In genomic region chrX:120101057-120101456, GRCh38 we compare ENCODE assay signal across 5 cellular contexts. TPM values are rescaled to one million over a fixed set of nuclear protein-coding genes. Genes with fewer than 3 reads are reported as not detected.
"Had no signal": no experiment of that assay in that cellular context is flagged by ENCODE, and none has a peak within 500 bp of the region (broad histone marks: within the 10 kb centered on the region; RNA-seq: fewer than 3 reads in every experiment).

No MANE protein-coding gene starts in this region.

RNA-seq across cellular contexts. Expression of gene RHOXF1, which starts 14.7 kb away (rescaled TPM):
- total RNA-seq: HepG2, HT-29, HT1080, IMR-90 had no signal
- polyA plus RNA-seq: HepG2, IgD-negative memory B cell, IMR-90 had no signal

RNA-seq across cellular contexts. Expression of gene RHOXF2B, which starts 23.6 kb away (rescaled TPM):
- total RNA-seq: HepG2, HT-29, HT1080, IMR-90 had no signal
- polyA plus RNA-seq: HepG2, IgD-negative memory B cell, IMR-90 had no signal

RNA-seq across cellular contexts. Expression of gene RHOXF2, which starts 57.4 kb away (rescaled TPM):
- total RNA-seq: HepG2, HT-29, HT1080, IMR-90 had no signal
- polyA plus RNA-seq: HepG2, IgD-negative memory B cell, IMR-90 had no signal
